9 cellular contexts compared by ENCODE assay signal in the genomic region with DNA sequence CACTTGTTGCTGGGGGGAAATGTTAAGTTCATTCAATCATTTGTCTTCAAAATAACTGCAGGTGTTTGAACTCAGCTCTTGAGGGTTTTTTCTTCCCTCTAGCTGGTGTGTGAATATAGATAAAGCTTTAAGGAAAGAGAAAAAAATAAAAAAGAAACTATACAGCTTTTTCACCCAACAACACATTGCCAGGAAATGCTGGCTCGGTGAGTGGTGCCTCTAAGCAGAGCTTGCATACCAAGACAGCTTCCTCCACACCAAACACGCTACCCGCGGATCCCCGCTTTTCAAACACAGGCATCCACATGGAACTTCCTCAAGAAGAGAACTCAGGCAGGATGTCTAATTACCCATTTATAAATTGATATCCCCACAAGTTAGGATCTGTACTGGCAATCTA.
A peak's percentile ranks its signal among the peaks of the same experiment; 100 is the strongest.
DNase-seq lines count a peak whose midpoint lies in the region; ATAC-seq, FAIRE-seq and TF ChIP-seq lines count a peak whose summit lies in the region.
"Had no signal": no experiment of that assay in that cellular context is flagged by ENCODE, and none has a peak within 500 bp of the region (broad histone marks: within the 10 kb centered on the region; RNA-seq: fewer than 3 reads in every experiment).

No MANE protein-coding gene starts in this region.

- TF ChIP-seq RAD21 in HepG2 (CRISPR knock-in tag; IDR thresholded peaks at IDR 0.05) = no peak

- CTCF ChIA-PET in HepG2 (lab: Yijun Ruan, JAX; ENCODE audit: low intra/inter-chr PET ratio, low total read pairs) = no interaction called here

- no peaks in the 10 kb centered on the region for H3K4me1 ChIP-seq in right lobe of liver
- H3K4me1 ChIP-seq in HepG2 (ENCODE audit: insufficient read depth, low read length) = peaks cover 12% of the 10 kb centered on the region
- H3K4me1 ChIP-seq: thyroid gland had no signal

- H3K27ac Mint-ChIP-seq in IgD-negative memory B cell = peak overlapping the region in 2 of 3 donors; percentile 33 to 86

- no peak overlapping the region for H3K4me3 ChIP-seq in right lobe of liver
- H3K4me3 ChIP-seq in HepG2 (replicated peaks in 1 of 3; ENCODE audit: insufficient read depth in 1 of 3, low read depth in 2 of 3, low read length in 3 of 3) = no peak overlapping the region
- H3K4me3 ChIP-seq: thyroid gland had no signal

- H3K27ac ChIP-seq in right lobe of liver (no peak overlapping the region), HepG2 (ENCODE audit: extremely low read length, insufficient read depth, low read length) (no peak overlapping the region)
- H3K27ac ChIP-seq: thyroid gland had no signal

- no peaks in the 10 kb centered on the region for H4K20me1 ChIP-seq in HepG2 (ENCODE audit: insufficient read depth, low read length)

- 41% methylated on average over 5 of the region's 5 CpGs for WGBS in right lobe of liver (ENCODE audit: insufficient coverage, low coverage, low lambda C conversion rate, missing lambda C conversion rate)
- 74% methylated on average over 5 of the region's 5 CpGs for WGBS in HepG2 (ENCODE audit: low lambda C conversion rate)

- H3K36me3 ChIP-seq in right lobe of liver = no peaks in the 10 kb centered on the region
- H3K36me3 ChIP-seq in HepG2 (replicated peaks in 1 of 2; ENCODE audit: control insufficient read depth in 1 of 2, insufficient read depth in 2 of 2, low read length in 2 of 2) = no peaks in the 10 kb centered on the region
- H3K36me3 ChIP-seq: thyroid gland had no signal

- no peak for TF ChIP-seq CTCF in right lobe of liver (IDR thresholded peaks at IDR 0.05)
- TF ChIP-seq CTCF in HepG2 (CRISPR knock-in tag; IDR thresholded peaks at IDR 0.05) = no peak

- POLR2A ChIA-PET in HepG2 (lab: Yijun Ruan, JAX) = no interaction called here

- peaks cover 13 to 42% (median 36%) of the 10 kb centered on the region in 3 donors for H3K4me1 Mint-ChIP-seq in IgD-negative memory B cell

- no peak for TF ChIP-seq POLR2A in right lobe of liver (IDR thresholded peaks at IDR 0.05)
- no peak for TF ChIP-seq POLR2A in HepG2 (IDR thresholded peaks at IDR 0.05; ENCODE audit: insufficient read depth in 1 of 2, low read depth in 2 of 2, low read length in 2 of 2)

- no peak for TF ChIP-seq EP300 in HepG2 (IDR thresholded peaks at IDR 0.05; ENCODE audit: low read depth in 2 of 2, low read length in 2 of 2)
- no peak for TF ChIP-seq EP300 in HepG2 (CRISPR knock-in tag; IDR thresholded peaks at IDR 0.05; ENCODE audit: borderline replicate concordance)

- no peak for FAIRE-seq in HepG2 (lab: Jason Lieb, UNC)

- no peaks in the 10 kb centered on the region for H3K9me3 Mint-ChIP-seq in IgD-negative memory B cell

- no peak overlapping the region for H3K9ac ChIP-seq in HepG2 (ENCODE audit: insufficient read depth, low read depth, low read length)

- BruUV-seq in HepG2 (replicated peaks; lab: Mats Ljungman, UMichigan) = no TSS peak

- in situ Hi-C loops in HepG2 (cut with HindIII; ENCODE audit: extremely low pct_ligation_motif_present, low pct_unique_long_range_greater_than_20kb) = no loop called here

- H2AFZ ChIP-seq in HepG2 (ENCODE audit: low read length) = no peak overlapping the region

- ATAC-seq in right lobe of liver (peak; percentile 47 to 56 (median 52)), HepG2 (no peak), HG03045 (IDR thresholded peaks at IDR 0.05; ENCODE audit: unreplicated experiment) (no peak)

- no peaks in the 10 kb centered on the region for H3K27me3 Mint-ChIP-seq in IgD-negative memory B cell

- no peak overlapping the region for H3K4me2 ChIP-seq in HepG2 (ENCODE audit: low read depth, low read length)

- H3K4me3 Mint-ChIP-seq in IgD-negative memory B cell = peak overlapping the region; percentile 24 to 88 (median 80)

- H3K9me3 ChIP-seq in right lobe of liver (no peaks in the 10 kb centered on the region), HepG2 (ENCODE audit: low read length) (no peaks in the 10 kb centered on the region)
- H3K9me3 ChIP-seq: thyroid gland had no signal

- no peaks in the 10 kb centered on the region for H3K36me3 Mint-ChIP-seq in IgD-negative memory B cell

- peak in 2 of 3 donors; percentile 33 to 53 for DNase-seq in right lobe of liver
- DNase-seq in HepG2 (ENCODE audit: low spot score) = no peak
- peak; percentile 38 for DNase-seq in amniotic epithelial cell (ENCODE audit: low read depth)
- peak; percentile 49 for DNase-seq in ureter (ENCODE audit: low spot score)
- DNase-seq in EL = no peak
- DNase-seq in SHP77 (lab: John Stamatoyannopoulos, UW) = no peak

- no peaks in the 10 kb centered on the region for H3K27me3 ChIP-seq in right lobe of liver
- no peaks in the 10 kb centered on the region for H3K27me3 ChIP-seq in HepG2 (ENCODE audit: control insufficient read depth in 1 of 2, insufficient read depth in 2 of 2, low read length in 2 of 2)
- H3K27me3 ChIP-seq: thyroid gland had no signal

- intact Hi-C loops in right lobe of liver (cut with DNase I) = no loop called here
- intact Hi-C loops in HepG2 (cut with micrococcal nuclease; ENCODE audit: unreplicated experiment) = no loop called here

- H3K79me2 ChIP-seq in HepG2 (ENCODE audit: insufficient read depth, low read length) = no peaks in the 10 kb centered on the region

TF ChIP-seq in HepG2, 621 proteins besides CTCF, POLR2A, EP300 and RAD21 (continues in another document):
- no peak for TF ChIP-seq MAX (IDR thresholded peaks at IDR 0.05)
- TF ChIP-seq FOXK2 (IDR thresholded peaks at IDR 0.05) = no peak
- TF ChIP-seq MYC (CRISPR knock-in tag; IDR thresholded peaks at IDR 0.05; ENCODE audit: borderline replicate concordance) = no peak
- no peak for TF ChIP-seq ZNF33B (CRISPR knock-in tag; IDR thresholded peaks at IDR 0.05)
- no peak for TF ChIP-seq ZFP36L1 (CRISPR knock-in tag; IDR thresholded peaks at IDR 0.05)
- TF ChIP-seq ZNF296 (CRISPR knock-in tag; conservative IDR thresholded peaks at IDR 0.05) = no peak
- TF ChIP-seq LBX2 (CRISPR knock-in tag; IDR thresholded peaks at IDR 0.05; ENCODE audit: borderline replicate concordance) = no peak
- TF ChIP-seq ZNF20 (CRISPR knock-in tag; IDR thresholded peaks at IDR 0.05) = no peak
- TF ChIP-seq, protein P1, sequence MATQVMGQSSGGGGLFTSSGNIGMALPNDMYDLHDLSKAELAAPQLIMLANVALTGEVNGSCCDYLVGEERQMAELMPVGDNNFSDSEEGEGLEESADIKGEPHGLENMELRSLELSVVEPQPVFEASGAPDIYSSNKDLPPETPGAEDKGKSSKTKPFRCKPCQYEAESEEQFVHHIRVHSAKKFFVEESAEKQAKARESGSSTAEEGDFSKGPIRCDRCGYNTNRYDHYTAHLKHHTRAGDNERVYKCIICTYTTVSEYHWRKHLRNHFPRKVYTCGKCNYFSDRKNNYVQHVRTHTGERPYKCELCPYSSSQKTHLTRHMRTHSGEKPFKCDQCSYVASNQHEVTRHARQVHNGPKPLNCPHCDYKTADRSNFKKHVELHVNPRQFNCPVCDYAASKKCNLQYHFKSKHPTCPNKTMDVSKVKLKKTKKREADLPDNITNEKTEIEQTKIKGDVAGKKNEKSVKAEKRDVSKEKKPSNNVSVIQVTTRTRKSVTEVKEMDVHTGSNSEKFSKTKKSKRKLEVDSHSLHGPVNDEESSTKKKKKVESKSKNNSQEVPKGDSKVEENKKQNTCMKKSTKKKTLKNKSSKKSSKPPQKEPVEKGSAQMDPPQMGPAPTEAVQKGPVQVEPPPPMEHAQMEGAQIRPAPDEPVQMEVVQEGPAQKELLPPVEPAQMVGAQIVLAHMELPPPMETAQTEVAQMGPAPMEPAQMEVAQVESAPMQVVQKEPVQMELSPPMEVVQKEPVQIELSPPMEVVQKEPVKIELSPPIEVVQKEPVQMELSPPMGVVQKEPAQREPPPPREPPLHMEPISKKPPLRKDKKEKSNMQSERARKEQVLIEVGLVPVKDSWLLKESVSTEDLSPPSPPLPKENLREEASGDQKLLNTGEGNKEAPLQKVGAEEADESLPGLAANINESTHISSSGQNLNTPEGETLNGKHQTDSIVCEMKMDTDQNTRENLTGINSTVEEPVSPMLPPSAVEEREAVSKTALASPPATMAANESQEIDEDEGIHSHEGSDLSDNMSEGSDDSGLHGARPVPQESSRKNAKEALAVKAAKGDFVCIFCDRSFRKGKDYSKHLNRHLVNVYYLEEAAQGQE (IDR thresholded peaks at IDR 0.05; ENCODE audit: borderline replicate concordance in 1 of 2, low read depth in 1 of 2, low read length in 2 of 2) = no peak
- no peak for TF ChIP-seq PREB (CRISPR knock-in tag; IDR thresholded peaks at IDR 0.05)
- no peak for TF ChIP-seq ZNF343 (CRISPR knock-in tag; IDR thresholded peaks at IDR 0.05)
- TF ChIP-seq, protein P2, sequence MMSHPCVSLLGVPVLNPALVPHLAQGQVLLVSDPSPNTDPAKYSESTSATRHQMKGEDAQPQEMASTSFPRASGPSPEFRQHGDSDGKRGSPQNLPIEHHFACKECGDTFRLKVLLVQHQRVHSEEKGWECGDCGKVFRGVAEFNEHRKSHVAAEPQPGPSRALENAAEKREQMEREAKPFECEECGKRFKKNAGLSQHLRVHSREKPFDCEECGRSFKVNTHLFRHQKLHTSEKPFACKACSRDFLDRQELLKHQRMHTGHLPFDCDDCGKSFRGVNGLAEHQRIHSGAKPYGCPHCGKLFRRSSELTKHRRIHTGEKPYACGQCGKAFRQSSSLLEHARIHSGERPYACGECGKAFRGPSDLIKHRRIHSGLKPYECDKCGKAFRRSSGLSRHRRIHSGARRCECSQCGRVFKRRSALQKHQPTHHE (CRISPR knock-in tag; IDR thresholded peaks at IDR 0.05; ENCODE audit: borderline replicate concordance) = no peak
- TF ChIP-seq ZNF33A (CRISPR knock-in tag; IDR thresholded peaks at IDR 0.05; ENCODE audit: borderline replicate concordance) = no peak
- no peak for TF ChIP-seq AGO1 (IDR thresholded peaks at IDR 0.05; ENCODE audit: low read depth, low read length, poor library complexity, severe bottlenecking)
- no peak for TF ChIP-seq ZFP1 (CRISPR knock-in tag; IDR thresholded peaks at IDR 0.05)

Comparison
In these comparisons a context has a peak if more than half of its experiments do, and no peak if none do; other contexts are left out.
1. ATAC-seq: peak in right lobe of liver (4 of 4); none in HepG2 (single experiment) and HG03045 (single experiment).
2. DNase-seq: peak in right lobe of liver (2 of 3), amniotic epithelial cell (single experiment) and ureter (single experiment); none in HepG2 (single experiment), EL (single experiment) and SHP77 (0 of 2).